ENCODE assay signal across 1 cellular context in the genomic region with DNA sequence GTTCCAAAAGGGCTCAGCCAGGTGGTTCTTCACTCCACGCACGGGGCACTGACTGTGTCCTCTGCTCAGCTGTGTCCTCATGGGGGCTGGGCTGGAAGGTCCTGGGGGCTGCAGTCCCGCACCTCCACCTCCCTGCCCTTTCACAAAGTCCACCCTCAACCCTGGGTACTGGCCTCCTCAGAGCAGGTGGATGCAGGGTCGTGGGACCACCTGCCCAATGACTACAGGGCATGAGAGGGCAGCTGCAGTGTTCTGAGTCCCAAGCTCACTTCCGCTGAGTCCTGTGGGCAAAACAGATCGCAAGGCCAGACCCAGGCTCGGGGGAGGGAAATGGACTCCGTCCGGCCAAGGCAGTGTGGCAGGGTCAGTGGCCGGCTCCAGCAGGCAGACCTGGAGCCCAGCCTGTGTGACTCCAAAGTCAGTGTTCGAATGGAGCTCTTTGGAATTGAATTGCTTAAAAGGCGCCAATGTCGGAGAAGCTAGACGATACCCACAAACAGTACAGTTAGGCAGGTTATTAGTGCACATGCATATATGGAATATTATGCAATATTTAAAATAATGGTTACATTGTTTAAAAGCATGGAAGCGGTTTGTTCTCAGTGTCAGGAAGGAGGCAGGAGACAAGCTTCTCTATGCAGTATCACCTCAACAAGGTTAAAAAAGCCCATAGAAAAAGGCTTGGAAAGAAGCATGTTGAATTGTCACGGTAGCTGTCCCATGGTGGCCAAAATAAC.
TF ChIP-seq lines count a peak whose summit lies in the region.

No MANE protein-coding gene starts in this region.

TF ChIP-seq in HepG2, 621 proteins besides CTCF, POLR2A, EP300 and RAD21 (continued from another document and continues in another):
- TF ChIP-seq ZFP82 (CRISPR knock-in tag; IDR thresholded peaks at IDR 0.05; ENCODE audit: borderline replicate concordance) (no peak), DNMT3B (CRISPR knock-in tag; conservative IDR thresholded peaks at IDR 0.05) (no peak), POLR2AphosphoS5 (IDR thresholded peaks at IDR 0.05; ENCODE audit: low read depth, low read length) (no peak), MTF2 (CRISPR knock-in tag; IDR thresholded peaks at IDR 0.05; ENCODE audit: borderline replicate concordance) (no peak), GTF2F1 (IDR thresholded peaks at IDR 0.05; ENCODE audit: low read length) (no peak), KAT7 (CRISPR knock-in tag; IDR thresholded peaks at IDR 0.05; ENCODE audit: borderline replicate concordance) (no peak), RCOR2 (CRISPR knock-in tag; IDR thresholded peaks at IDR 0.05) (no peak), KLF16 (CRISPR knock-in tag; IDR thresholded peaks at IDR 0.05) (0 out of 4 replicates have a peak, but pooled peaks of 1 of the 2 experiments have one; percentile 26), TEAD3 (CRISPR knock-in tag; optimal IDR thresholded peaks at IDR 0.05; ENCODE audit: borderline replicate concordance) (peak; percentile 60), ZNF510 (CRISPR knock-in tag; IDR thresholded peaks at IDR 0.05; ENCODE audit: low read depth) (no peak), IRX3 (CRISPR knock-in tag; IDR thresholded peaks at IDR 0.05; ENCODE audit: borderline replicate concordance, low read depth) (no peak), TARDBP (CRISPR knock-in tag; IDR thresholded peaks at IDR 0.05) (peak; percentile 69; the same call in 1 of the 2 replicates), BORCS8-MEF2B (CRISPR knock-in tag; IDR thresholded peaks at IDR 0.05) (peak; percentile 62), YEATS2 (CRISPR knock-in tag; IDR thresholded peaks at IDR 0.05; ENCODE audit: borderline replicate concordance) (no peak), ZNF253 (CRISPR knock-in tag; IDR thresholded peaks at IDR 0.05; ENCODE audit: borderline replicate concordance) (no peak), PAWR (CRISPR knock-in tag; IDR thresholded peaks at IDR 0.05; ENCODE audit: borderline replicate concordance) (no peak), HMG20B (CRISPR knock-in tag; conservative IDR thresholded peaks at IDR 0.05) (no peak; the same call in 1 of the 2 replicates), TBL1XR1 (IDR thresholded peaks at IDR 0.05; ENCODE audit: borderline replicate concordance, low read length, partially characterized antibody) (no peak), AKAP8 (CRISPR knock-in tag; IDR thresholded peaks at IDR 0.05) (no peak), CEBPB (IDR thresholded peaks at IDR 0.05; ENCODE audit: borderline replicate concordance, low read depth, low read length) (peak; percentile 67), GTF3A (CRISPR knock-in tag; conservative IDR thresholded peaks at IDR 0.05) (no peak), ZNF615 (CRISPR knock-in tag; IDR thresholded peaks at IDR 0.05; ENCODE audit: borderline replicate concordance) (no peak), PPARG (CRISPR knock-in tag; conservative IDR thresholded peaks at IDR 0.05) (0 out of 2 replicates have a peak, but pooled peaks have one; percentile 19), NFE2L2 (IDR thresholded peaks at IDR 0.05; ENCODE audit: low read length) (no peak), ZNF296 (CRISPR knock-in tag; conservative IDR thresholded peaks at IDR 0.05) (no peak), ZBTB7A (CRISPR knock-in tag; IDR thresholded peaks at IDR 0.05) (peak; percentile 99), ETV5 (CRISPR knock-in tag; IDR thresholded peaks at IDR 0.05; ENCODE audit: borderline replicate concordance) (peak; percentile 86)
- TF ChIP-seq, protein P1, sequence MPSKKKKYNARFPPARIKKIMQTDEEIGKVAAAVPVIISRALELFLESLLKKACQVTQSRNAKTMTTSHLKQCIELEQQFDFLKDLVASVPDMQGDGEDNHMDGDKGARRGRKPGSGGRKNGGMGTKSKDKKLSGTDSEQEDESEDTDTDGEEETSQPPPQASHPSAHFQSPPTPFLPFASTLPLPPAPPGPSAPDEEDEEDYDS (CRISPR knock-in tag; IDR thresholded peaks at IDR 0.05) = peak; percentile 41; the same call in 1 of the 2 replicates
- TF ChIP-seq, protein P2, sequence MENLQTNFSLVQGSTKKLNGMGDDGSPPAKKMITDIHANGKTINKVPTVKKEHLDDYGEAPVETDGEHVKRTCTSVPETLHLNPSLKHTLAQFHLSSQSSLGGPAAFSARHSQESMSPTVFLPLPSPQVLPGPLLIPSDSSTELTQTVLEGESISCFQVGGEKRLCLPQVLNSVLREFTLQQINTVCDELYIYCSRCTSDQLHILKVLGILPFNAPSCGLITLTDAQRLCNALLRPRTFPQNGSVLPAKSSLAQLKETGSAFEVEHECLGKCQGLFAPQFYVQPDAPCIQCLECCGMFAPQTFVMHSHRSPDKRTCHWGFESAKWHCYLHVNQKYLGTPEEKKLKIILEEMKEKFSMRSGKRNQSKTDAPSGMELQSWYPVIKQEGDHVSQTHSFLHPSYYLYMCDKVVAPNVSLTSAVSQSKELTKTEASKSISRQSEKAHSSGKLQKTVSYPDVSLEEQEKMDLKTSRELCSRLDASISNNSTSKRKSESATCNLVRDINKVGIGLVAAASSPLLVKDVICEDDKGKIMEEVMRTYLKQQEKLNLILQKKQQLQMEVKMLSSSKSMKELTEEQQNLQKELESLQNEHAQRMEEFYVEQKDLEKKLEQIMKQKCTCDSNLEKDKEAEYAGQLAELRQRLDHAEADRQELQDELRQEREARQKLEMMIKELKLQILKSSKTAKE (CRISPR knock-in tag; IDR thresholded peaks at IDR 0.05; ENCODE audit: borderline replicate concordance) = peak; percentile 78
- TF ChIP-seq, protein P3, sequence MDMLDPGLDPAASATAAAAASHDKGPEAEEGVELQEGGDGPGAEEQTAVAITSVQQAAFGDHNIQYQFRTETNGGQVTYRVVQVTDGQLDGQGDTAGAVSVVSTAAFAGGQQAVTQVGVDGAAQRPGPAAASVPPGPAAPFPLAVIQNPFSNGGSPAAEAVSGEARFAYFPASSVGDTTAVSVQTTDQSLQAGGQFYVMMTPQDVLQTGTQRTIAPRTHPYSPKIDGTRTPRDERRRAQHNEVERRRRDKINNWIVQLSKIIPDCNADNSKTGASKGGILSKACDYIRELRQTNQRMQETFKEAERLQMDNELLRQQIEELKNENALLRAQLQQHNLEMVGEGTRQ (IDR thresholded peaks at IDR 0.05; ENCODE audit: low read depth, low read length) = no peak
- TF ChIP-seq, protein P3 (CRISPR knock-in tag; IDR thresholded peaks at IDR 0.05; ENCODE audit: borderline replicate concordance) = no peak
- TF ChIP-seq, protein P4, sequence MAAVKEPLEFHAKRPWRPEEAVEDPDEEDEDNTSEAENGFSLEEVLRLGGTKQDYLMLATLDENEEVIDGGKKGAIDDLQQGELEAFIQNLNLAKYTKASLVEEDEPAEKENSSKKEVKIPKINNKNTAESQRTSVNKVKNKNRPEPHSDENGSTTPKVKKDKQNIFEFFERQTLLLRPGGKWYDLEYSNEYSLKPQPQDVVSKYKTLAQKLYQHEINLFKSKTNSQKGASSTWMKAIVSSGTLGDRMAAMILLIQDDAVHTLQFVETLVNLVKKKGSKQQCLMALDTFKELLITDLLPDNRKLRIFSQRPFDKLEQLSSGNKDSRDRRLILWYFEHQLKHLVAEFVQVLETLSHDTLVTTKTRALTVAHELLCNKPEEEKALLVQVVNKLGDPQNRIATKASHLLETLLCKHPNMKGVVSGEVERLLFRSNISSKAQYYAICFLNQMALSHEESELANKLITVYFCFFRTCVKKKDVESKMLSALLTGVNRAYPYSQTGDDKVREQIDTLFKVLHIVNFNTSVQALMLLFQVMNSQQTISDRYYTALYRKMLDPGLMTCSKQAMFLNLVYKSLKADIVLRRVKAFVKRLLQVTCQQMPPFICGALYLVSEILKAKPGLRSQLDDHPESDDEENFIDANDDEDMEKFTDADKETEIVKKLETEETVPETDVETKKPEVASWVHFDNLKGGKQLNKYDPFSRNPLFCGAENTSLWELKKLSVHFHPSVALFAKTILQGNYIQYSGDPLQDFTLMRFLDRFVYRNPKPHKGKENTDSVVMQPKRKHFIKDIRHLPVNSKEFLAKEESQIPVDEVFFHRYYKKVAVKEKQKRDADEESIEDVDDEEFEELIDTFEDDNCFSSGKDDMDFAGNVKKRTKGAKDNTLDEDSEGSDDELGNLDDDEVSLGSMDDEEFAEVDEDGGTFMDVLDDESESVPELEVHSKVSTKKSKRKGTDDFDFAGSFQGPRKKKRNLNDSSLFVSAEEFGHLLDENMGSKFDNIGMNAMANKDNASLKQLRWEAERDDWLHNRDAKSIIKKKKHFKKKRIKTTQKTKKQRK (IDR thresholded peaks at IDR 0.05; ENCODE audit: low read length) = no peak
- TF ChIP-seq, protein P5, sequence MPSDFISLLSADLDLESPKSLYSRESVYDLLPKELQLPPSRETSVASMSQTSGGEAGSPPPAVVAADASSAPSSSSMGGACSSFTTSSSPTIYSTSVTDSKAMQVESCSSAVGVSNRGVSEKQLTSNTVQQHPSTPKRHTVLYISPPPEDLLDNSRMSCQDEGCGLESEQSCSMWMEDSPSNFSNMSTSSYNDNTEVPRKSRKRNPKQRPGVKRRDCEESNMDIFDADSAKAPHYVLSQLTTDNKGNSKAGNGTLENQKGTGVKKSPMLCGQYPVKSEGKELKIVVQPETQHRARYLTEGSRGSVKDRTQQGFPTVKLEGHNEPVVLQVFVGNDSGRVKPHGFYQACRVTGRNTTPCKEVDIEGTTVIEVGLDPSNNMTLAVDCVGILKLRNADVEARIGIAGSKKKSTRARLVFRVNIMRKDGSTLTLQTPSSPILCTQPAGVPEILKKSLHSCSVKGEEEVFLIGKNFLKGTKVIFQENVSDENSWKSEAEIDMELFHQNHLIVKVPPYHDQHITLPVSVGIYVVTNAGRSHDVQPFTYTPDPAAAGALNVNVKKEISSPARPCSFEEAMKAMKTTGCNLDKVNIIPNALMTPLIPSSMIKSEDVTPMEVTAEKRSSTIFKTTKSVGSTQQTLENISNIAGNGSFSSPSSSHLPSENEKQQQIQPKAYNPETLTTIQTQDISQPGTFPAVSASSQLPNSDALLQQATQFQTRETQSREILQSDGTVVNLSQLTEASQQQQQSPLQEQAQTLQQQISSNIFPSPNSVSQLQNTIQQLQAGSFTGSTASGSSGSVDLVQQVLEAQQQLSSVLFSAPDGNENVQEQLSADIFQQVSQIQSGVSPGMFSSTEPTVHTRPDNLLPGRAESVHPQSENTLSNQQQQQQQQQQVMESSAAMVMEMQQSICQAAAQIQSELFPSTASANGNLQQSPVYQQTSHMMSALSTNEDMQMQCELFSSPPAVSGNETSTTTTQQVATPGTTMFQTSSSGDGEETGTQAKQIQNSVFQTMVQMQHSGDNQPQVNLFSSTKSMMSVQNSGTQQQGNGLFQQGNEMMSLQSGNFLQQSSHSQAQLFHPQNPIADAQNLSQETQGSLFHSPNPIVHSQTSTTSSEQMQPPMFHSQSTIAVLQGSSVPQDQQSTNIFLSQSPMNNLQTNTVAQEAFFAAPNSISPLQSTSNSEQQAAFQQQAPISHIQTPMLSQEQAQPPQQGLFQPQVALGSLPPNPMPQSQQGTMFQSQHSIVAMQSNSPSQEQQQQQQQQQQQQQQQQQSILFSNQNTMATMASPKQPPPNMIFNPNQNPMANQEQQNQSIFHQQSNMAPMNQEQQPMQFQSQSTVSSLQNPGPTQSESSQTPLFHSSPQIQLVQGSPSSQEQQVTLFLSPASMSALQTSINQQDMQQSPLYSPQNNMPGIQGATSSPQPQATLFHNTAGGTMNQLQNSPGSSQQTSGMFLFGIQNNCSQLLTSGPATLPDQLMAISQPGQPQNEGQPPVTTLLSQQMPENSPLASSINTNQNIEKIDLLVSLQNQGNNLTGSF (CRISPR knock-in tag; IDR thresholded peaks at IDR 0.05) = no peak
- TF ChIP-seq, protein P6, sequence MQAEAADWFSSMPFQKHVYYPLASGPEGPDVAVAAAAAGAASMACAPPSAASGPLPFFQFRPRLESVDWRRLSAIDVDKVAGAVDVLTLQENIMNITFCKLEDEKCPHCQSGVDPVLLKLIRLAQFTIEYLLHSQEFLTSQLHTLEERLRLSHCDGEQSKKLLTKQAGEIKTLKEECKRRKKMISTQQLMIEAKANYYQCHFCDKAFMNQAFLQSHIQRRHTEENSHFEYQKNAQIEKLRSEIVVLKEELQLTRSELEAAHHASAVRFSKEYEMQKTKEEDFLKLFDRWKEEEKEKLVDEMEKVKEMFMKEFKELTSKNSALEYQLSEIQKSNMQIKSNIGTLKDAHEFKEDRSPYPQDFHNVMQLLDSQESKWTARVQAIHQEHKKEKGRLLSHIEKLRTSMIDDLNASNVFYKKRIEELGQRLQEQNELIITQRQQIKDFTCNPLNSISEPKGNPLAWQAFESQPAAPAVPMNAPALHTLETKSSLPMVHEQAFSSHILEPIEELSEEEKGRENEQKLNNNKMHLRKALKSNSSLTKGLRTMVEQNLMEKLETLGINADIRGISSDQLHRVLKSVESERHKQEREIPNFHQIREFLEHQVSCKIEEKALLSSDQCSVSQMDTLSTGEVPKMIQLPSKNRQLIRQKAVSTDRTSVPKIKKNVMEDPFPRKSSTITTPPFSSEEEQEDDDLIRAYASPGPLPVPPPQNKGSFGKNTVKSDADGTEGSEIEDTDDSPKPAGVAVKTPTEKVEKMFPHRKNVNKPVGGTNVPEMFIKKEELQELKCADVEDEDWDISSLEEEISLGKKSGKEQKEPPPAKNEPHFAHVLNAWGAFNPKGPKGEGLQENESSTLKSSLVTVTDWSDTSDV (CRISPR knock-in tag; IDR thresholded peaks at IDR 0.05) = no peak
